ENCODE assay signal across 11 cellular contexts in genomic region chr9:108053555-108054061, GRCh38.
DNase-seq lines count a peak whose midpoint lies in the region; ATAC-seq and TF ChIP-seq lines count a peak whose summit lies in the region.
"Had no signal": no experiment of that assay in that cellular context is flagged by ENCODE, and none has a peak within 500 bp of the region (broad histone marks: within the 10 kb centered on the region; RNA-seq: fewer than 3 reads in every experiment).

No MANE protein-coding gene starts in this region.

- peaks cover 3% of the 10 kb centered on the region for H3K27me3 Mint-ChIP-seq in activated T-cell treated with anti-CD3 and anti-CD28 coated beads, Interleukin-2, amount 50 U/mL, for 24 hours
- H3K27me3 Mint-ChIP-seq: activated CD4-positive, alpha-beta memory T cell treated with anti-CD3 and anti-CD28 coated beads, Interleukin-2, amount 10 ng/mL, durations not matched to agents 7 days and 5 days had no signal

- no peak overlapping the region for H3K4me3 Mint-ChIP-seq in activated T-cell treated with anti-CD3 and anti-CD28 coated beads, Interleukin-2, amount 50 U/mL, for 24 hours
- H3K4me3 Mint-ChIP-seq: activated CD4-positive, alpha-beta memory T cell treated with anti-CD3 and anti-CD28 coated beads, Interleukin-2, amount 10 ng/mL, durations not matched to agents 7 days and 5 days had no signal

- no peak overlapping the region for H3K27ac Mint-ChIP-seq in activated T-cell treated with anti-CD3 and anti-CD28 coated beads, Interleukin-2, amount 50 U/mL, for 24 hours
- H3K27ac Mint-ChIP-seq: activated CD4-positive, alpha-beta memory T cell treated with anti-CD3 and anti-CD28 coated beads, Interleukin-2, amount 10 ng/mL, durations not matched to agents 7 days and 5 days had no signal

- no peaks in the 10 kb centered on the region for H3K4me1 Mint-ChIP-seq in activated T-cell treated with anti-CD3 and anti-CD28 coated beads, Interleukin-2, amount 50 U/mL, for 24 hours (ENCODE audit: low read depth)
- H3K4me1 Mint-ChIP-seq: activated CD4-positive, alpha-beta memory T cell treated with anti-CD3 and anti-CD28 coated beads, Interleukin-2, amount 10 ng/mL, durations not matched to agents 7 days and 5 days had no signal

- no peaks in the 10 kb centered on the region for H3K9me3 ChIP-seq in mucosa of descending colon

- ATAC-seq in mucosa of descending colon (peak; percentile 52), HG03135 (IDR thresholded peaks at IDR 0.05; ENCODE audit: unreplicated experiment) (no peak)

- TF ChIP-seq CTCF in mucosa of descending colon (IDR thresholded peaks at IDR 0.05) = no peak

- H3K4me3 ChIP-seq in mucosa of descending colon = no peak overlapping the region

- DNase-seq in NCI-H82 (lab: John Stamatoyannopoulos, UW) (peak; percentile 51), NCI-H82 treated with DMSO at 0.1 percent for 48 hours (lab: John Stamatoyannopoulos, UW; ENCODE audit: unreplicated experiment) (no peak), dermis blood vessel endothelial cell (peak; percentile 71), mucosa of descending colon (peak; percentile 62 to 77 (median 64)), MV-4-11 (lab: John Stamatoyannopoulos, UW) (no peak), T-helper 9 cell (no peak)
- DNase-seq in activated T-cell treated with anti-CD3 and anti-CD28 coated beads, Interleukin-2, amount 50 U/mL, for 24 hours = no peak
- DNase-seq: ACHN; activated CD4-positive, alpha-beta memory T cell treated with anti-CD3 and anti-CD28 coated beads, Interleukin-2, amount 10 ng/mL, durations not matched to agents 7 days and 5 days; Karpas-422 had no signal

- peaks cover 5% of the 10 kb centered on the region for H3K9me3 Mint-ChIP-seq in activated T-cell treated with anti-CD3 and anti-CD28 coated beads, Interleukin-2, amount 50 U/mL, for 24 hours
- H3K9me3 Mint-ChIP-seq: activated CD4-positive, alpha-beta memory T cell treated with anti-CD3 and anti-CD28 coated beads, Interleukin-2, amount 10 ng/mL, durations not matched to agents 7 days and 5 days had no signal

- H3K36me3 ChIP-seq in mucosa of descending colon (ENCODE audit: low read depth) = no peaks in the 10 kb centered on the region

- intact Hi-C loops in mucosa of descending colon (cut with DNase I, micrococcal nuclease) = no loop called here

- H3K4me1 ChIP-seq in mucosa of descending colon (ENCODE audit: low read depth) = peaks cover 38% of the 10 kb centered on the region

- H3K36me3 Mint-ChIP-seq in activated T-cell treated with anti-CD3 and anti-CD28 coated beads, Interleukin-2, amount 50 U/mL, for 24 hours (ENCODE audit: low read depth) = no peaks in the 10 kb centered on the region

Comparison
In these comparisons a context has a peak if more than half of its experiments do, and no peak if none do; other contexts are left out.
1. DNase-seq: peak in NCI-H82 (single experiment), dermis blood vessel endothelial cell (single experiment) and mucosa of descending colon (3 of 3); none in NCI-H82 treated with DMSO at 0.1 percent for 48 hours (single experiment), activated T-cell treated with anti-CD3 and anti-CD28 coated beads, Interleukin-2, amount 50 U/mL, for 24 hours (single experiment), MV-4-11 (single experiment) and T-helper 9 cell (single experiment).